In genomic region chr19:48900477-48901452, GRCh38 we compare ENCODE assay signal across 1 cellular context.
A peak's percentile ranks its signal among the peaks of the same experiment; 100 is the strongest.
TF ChIP-seq lines count a peak whose summit lies in the region.

No MANE protein-coding gene starts in this region.

TF ChIP-seq in H1, 55 proteins besides CTCF, POLR2A, EP300 and RAD21:
- no peak for TF ChIP-seq SRF (IDR thresholded peaks at IDR 0.05; ENCODE audit: low read depth, low read length)
- TF ChIP-seq KDM4A (IDR thresholded peaks at IDR 0.05; ENCODE audit: low read depth, low read length, severe bottlenecking), result no peak
- TF ChIP-seq BCL11A (IDR thresholded peaks at IDR 0.05; ENCODE audit: low read depth in 2 of 2, low read length in 2 of 2), result no peak
- TF ChIP-seq CREB1 (IDR thresholded peaks at IDR 0.05), result 0 out of 2 replicates have a peak, but pooled peaks have one; percentile 15
- TF ChIP-seq PHF8 (conservative IDR thresholded peaks at IDR 0.05; ENCODE audit: low read depth, low read length), result 0 out of 2 replicates have a peak, but pooled peaks have one; percentile 13
- TF ChIP-seq RBBP5 (IDR thresholded peaks at IDR 0.05; ENCODE audit: borderline replicate concordance, low read depth, low read length), result 0 out of 2 replicates have a peak, but pooled peaks have one; percentile 2
- TF ChIP-seq RXRA (IDR thresholded peaks at IDR 0.05; ENCODE audit: insufficient read depth, low read depth, low read length), result no peak
- TF ChIP-seq TCF12 (IDR thresholded peaks at IDR 0.05; ENCODE audit: low read depth, low read length), result no peak
- TF ChIP-seq POU5F1 (IDR thresholded peaks at IDR 0.05; ENCODE audit: low read depth, low read length), result no peak
- TF ChIP-seq SIX5 (IDR thresholded peaks at IDR 0.05; ENCODE audit: low read depth, low read length), result peak; percentile 93
- no peak for TF ChIP-seq POLR2AphosphoS5 (IDR thresholded peaks at IDR 0.05; ENCODE audit: low read depth, low read length)
- TF ChIP-seq CTBP2 (IDR thresholded peaks at IDR 0.05; ENCODE audit: borderline replicate concordance, insufficient read depth, insufficient read length, low read length), result no peak
- TF ChIP-seq KDM1A (IDR thresholded peaks at IDR 0.05; ENCODE audit: borderline replicate concordance, low read length), result no peak
- TF ChIP-seq YY1 (IDR thresholded peaks at IDR 0.05; ENCODE audit: low read depth, low read length), result no peak
- TF ChIP-seq SIN3A (conservative IDR thresholded peaks at IDR 0.05 in 1 of 2, IDR thresholded peaks at IDR 0.05 in 1 of 2; ENCODE audit: low read depth in 1 of 2, low read length in 2 of 2), result peak; percentile 10 to 26; a peak in 1 of 4 replicates
- peak; percentile 0 for TF ChIP-seq SAP30 (IDR thresholded peaks at IDR 0.05; ENCODE audit: insufficient read depth, insufficient replicate concordance, low read length)
- no peak for TF ChIP-seq SP1 (IDR thresholded peaks at IDR 0.05; ENCODE audit: low read depth, low read length)
- TF ChIP-seq RFX5 (IDR thresholded peaks at IDR 0.05; ENCODE audit: borderline replicate concordance, low read depth, low read length), result no peak
- TF ChIP-seq SIRT6 (IDR thresholded peaks at IDR 0.05; ENCODE audit: low read length), result no peak
- no peak for TF ChIP-seq EZH2 (IDR thresholded peaks at IDR 0.05; ENCODE audit: low read depth, low read length, severe bottlenecking)
- TF ChIP-seq EGR1 (IDR thresholded peaks at IDR 0.05; ENCODE audit: borderline replicate concordance, low read depth, low read length), result no peak
TF ChIP-seq in H1: peak in this region for 6.
